Comparison of ENCODE assay signal across 1 cellular context in the genomic region with DNA sequence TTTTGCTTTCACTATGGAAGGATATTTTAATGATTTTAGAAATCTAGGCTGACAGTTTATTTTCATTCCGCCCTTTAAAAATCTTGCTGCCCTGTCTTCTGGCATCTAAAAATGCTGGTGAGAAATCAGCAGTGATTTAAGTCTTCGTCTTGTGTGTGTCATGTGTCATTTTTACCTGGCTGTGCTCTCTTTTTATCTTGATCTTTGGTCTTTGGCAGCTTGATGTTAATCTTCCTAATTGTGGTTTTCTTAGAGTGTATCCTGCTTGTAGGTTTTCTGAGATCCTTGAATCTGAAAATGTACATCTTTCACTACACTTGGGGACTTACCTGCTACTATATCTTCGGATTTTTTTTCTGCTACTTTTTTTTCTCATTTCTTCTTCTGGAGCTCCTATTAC.
TF ChIP-seq lines count a peak whose summit lies in the region.

No MANE protein-coding gene starts in this region.

TF ChIP-seq in A549, 52 proteins besides CTCF, POLR2A, EP300 and RAD21 (continued from another document):
- TF ChIP-seq REST (IDR thresholded peaks at IDR 0.05), result no peak
- TF ChIP-seq EHMT2 (IDR thresholded peaks at IDR 0.05; ENCODE audit: low read depth), result no peak
